8 cellular contexts compared by ENCODE assay signal in genomic region chr10:11018426-11018818, GRCh38. TPM values are rescaled to one million over a fixed set of nuclear protein-coding genes. Genes with fewer than 3 reads are reported as not detected.
DNase-seq lines count a peak whose midpoint lies in the region; ATAC-seq and TF ChIP-seq lines count a peak whose summit lies in the region.

No MANE protein-coding gene starts in this region.

- H3K9ac ChIP-seq in colonic mucosa (ENCODE audit: low read depth in 2 of 2, low read length in 2 of 2) = peak overlapping the region; percentile 77 to 80
- H3K9ac ChIP-seq in muscle layer of colon (ENCODE audit: low read length) = peak overlapping the region; percentile 59

- TF ChIP-seq CTCF in CD4-positive, alpha-beta T cell (IDR thresholded peaks at IDR 0.05) = no peak
- TF ChIP-seq CTCF in HL-60 (IDR thresholded peaks at IDR 0.05; ENCODE audit: insufficient read depth, low read length) (no peak), colonic mucosa (IDR thresholded peaks at IDR 0.05) (no peak)

- peak overlapping the region; percentile 79 for H3K4me3 Mint-ChIP-seq in CD4-positive, alpha-beta T cell

- POLR2A ChIA-PET in CD4-positive, alpha-beta T cell (lab: Charles Lee) = interaction anchor here (1.1 to 3.6 kb wide), 5 partner anchors 127 to 197 kb away, joined by 3 to 21 read pairs (median 3); no protein-coding TSS in a partner anchor

- peak overlapping the region; percentile 21; the same call in 1 of the 2 replicates for H3K4me3 ChIP-seq in HL-60 (replicated peaks; ENCODE audit: insufficient read depth, low read length)
- H3K4me3 ChIP-seq in colonic mucosa = peak overlapping the region; percentile 80
- H3K4me3 ChIP-seq in muscle layer of colon (ENCODE audit: low read depth in 1 of 2, low read length in 2 of 2) = peak overlapping the region; percentile 60 to 63

- H3K27me3 ChIP-seq in CD4-positive, alpha-beta T cell (ENCODE audit: control insufficient read depth, insufficient read depth, low read length) = peaks cover 74% of the 10 kb centered on the region
- peaks cover 16% of the 10 kb centered on the region for H3K27me3 ChIP-seq in HL-60 (ENCODE audit: insufficient read depth, poor library complexity, severe bottlenecking)
- no peaks in the 10 kb centered on the region for H3K27me3 ChIP-seq in colonic mucosa
- no peaks in the 10 kb centered on the region for H3K27me3 ChIP-seq in muscle layer of colon (ENCODE audit: control insufficient read depth in 1 of 2, insufficient read depth in 2 of 2, low read length in 2 of 2)

- H3K36me3 ChIP-seq in colonic mucosa (no peaks in the 10 kb centered on the region), muscle layer of colon (ENCODE audit: insufficient read depth, low read length) (no peaks in the 10 kb centered on the region)

- no peaks in the 10 kb centered on the region for H3K9me3 ChIP-seq in CD4-positive, alpha-beta T cell (ENCODE audit: control insufficient read depth, low read length)
- H3K9me3 ChIP-seq in colonic mucosa (no peaks in the 10 kb centered on the region), muscle layer of colon (ENCODE audit: low read length) (no peaks in the 10 kb centered on the region)

- peaks cover 77% of the 10 kb centered on the region for H3K27me3 Mint-ChIP-seq in CD4-positive, alpha-beta T cell

- no peak overlapping the region for H3K27ac ChIP-seq in CD4-positive, alpha-beta T cell (ENCODE audit: low read depth, low read length)
- H3K27ac ChIP-seq in HL-60 (replicated peaks) (no peak overlapping the region), colonic mucosa (peak overlapping the region; percentile 83), muscle layer of colon (ENCODE audit: low read depth, low read length) (peak overlapping the region; percentile 55)

- H3K9me3 Mint-ChIP-seq in CD4-positive, alpha-beta T cell = no peaks in the 10 kb centered on the region

- peak; percentile 28 for ATAC-seq in CD4-positive, alpha-beta T cell (ENCODE audit: poor library complexity)
- ATAC-seq in HG02571 (IDR thresholded peaks at IDR 0.05; ENCODE audit: unreplicated experiment) (no peak), HG02798 (IDR thresholded peaks at IDR 0.05; ENCODE audit: poor library complexity, unreplicated experiment) (no peak)

- CTCF ChIA-PET in CD4-positive, alpha-beta T cell (lab: Charles Lee) = no interaction called here

- intact Hi-C loops in CD4-positive, alpha-beta T cell (cut with DNase I, micrococcal nuclease) = loop anchor here (10.0 kb wide), 2 partner anchors 146 to 246 kb away; no protein-coding TSS in a partner anchor
- intact Hi-C loops in colonic mucosa (cut with DNase I) = no loop called here

- H3K4me1 Mint-ChIP-seq in CD4-positive, alpha-beta T cell (ENCODE audit: low read depth) = peaks cover 29% of the 10 kb centered on the region

- no peak overlapping the region for H3K27ac Mint-ChIP-seq in CD4-positive, alpha-beta T cell

- no peaks in the 10 kb centered on the region for H3K36me3 Mint-ChIP-seq in CD4-positive, alpha-beta T cell (ENCODE audit: low read depth)

- H3K4me1 ChIP-seq in colonic mucosa (no peaks in the 10 kb centered on the region), muscle layer of colon (ENCODE audit: insufficient read depth, low read length) (peaks cover 31% of the 10 kb centered on the region)

- peak in 1 of 10 experiments; percentile 0 for DNase-seq in CD4-positive, alpha-beta T cell
- DNase-seq in HL-60 (ENCODE audit: low read depth in 1 of 2, low spot score in 1 of 2) = no peak
- DNase-seq in colonic mucosa = peak; percentile 47
- DNase-seq in NOMO-1 treated with DMSO at 0.1 percent for 48 hours (lab: John Stamatoyannopoulos, UW; ENCODE audit: unreplicated experiment) = no peak
- no peak for DNase-seq in cerebellum (ENCODE audit: low spot score)

RNA-seq across cellular contexts. Expression of gene CELF2, which starts 0.8 kb away (rescaled TPM):
- 100 to 1,000 TPM; 197 to 205 TPM for total RNA-seq in CD4-positive, alpha-beta T cell
- total RNA-seq in colonic mucosa = 10 to 100 TPM; 30.2 to 34.4 TPM
- 122 TPM for total RNA-seq in cerebellum

Comparison
In these comparisons a context has a peak if more than half of its experiments do, and no peak if none do; other contexts are left out.
1. H3K27ac ChIP-seq: peak in colonic mucosa (single experiment) and muscle layer of colon (single experiment); none in CD4-positive, alpha-beta T cell (single experiment) and HL-60 (single experiment).
2. H3K4me3 ChIP-seq: peak in every context shown above with its lines; median percentile 80 in colonic mucosa; 62 in muscle layer of colon; 21 in HL-60.